ENCODE assay signal across 1 cellular context in genomic region chr1:228099331-228099732, GRCh38.
A peak's percentile ranks its signal among the peaks of the same experiment; 100 is the strongest.
TF ChIP-seq lines count a peak whose summit lies in the region.

No MANE protein-coding gene starts in this region.

TF ChIP-seq in GM12878, 131 proteins besides CTCF, POLR2A, EP300 and RAD21:
- TF ChIP-seq E2F8 (IDR thresholded peaks at IDR 0.05; ENCODE audit: low read depth, partially characterized antibody) (no peak), MTA2 (IDR thresholded peaks at IDR 0.05; ENCODE audit: low read depth) (no peak), BACH1 (IDR thresholded peaks at IDR 0.05; ENCODE audit: borderline replicate concordance) (peak; percentile 22; the same call in 1 of the 2 replicates)
TF ChIP-seq in GM12878: peak in this region for 1.
